Comparison of ENCODE assay signal across 21 cellular contexts in genomic region chr16:59611556-59611955, GRCh38.
"Had no signal": no experiment of that assay in that cellular context is flagged by ENCODE, and none has a peak within 500 bp of the region (broad histone marks: within the 10 kb centered on the region; RNA-seq: fewer than 3 reads in every experiment).

No MANE protein-coding gene starts in this region.

- H3K4me1 ChIP-seq: parathyroid adenoma, prostate gland, right atrium auricular region, suprapubic skin, transverse colon, upper lobe of right lung, uterus had no signal

- H3K27ac ChIP-seq: dorsolateral prefrontal cortex, esophagus muscularis mucosa, neural progenitor cell, parathyroid adenoma, prostate gland, right atrium auricular region, suprapubic skin, transverse colon, upper lobe of right lung, uterus had no signal

- H3K9me3 ChIP-seq: esophagus muscularis mucosa, prostate gland, right atrium auricular region, suprapubic skin, transverse colon, upper lobe of right lung, uterus had no signal

- H3K79me2 ChIP-seq: parathyroid adenoma had no signal

- H3K27me3 Mint-ChIP-seq: stimulated activated naive B cell treated with anti-CD40 and anti-IgM and Interleukin-4, amounts not matched to agents 10 μg/mL and 1 μg/mL and 100 μg/mL, for 72 hours; stimulated activated naive CD8-positive, alpha-beta T cell treated with anti-CD3 and anti-CD28 coated beads, Interleukin-15, Interleukin-2, amounts not matched to agents 100 ng/mL and 50 ng/mL, for 24 hours had no signal

- H3K4me2 ChIP-seq: neural progenitor cell had no signal

- H3K36me3 ChIP-seq: esophagus muscularis mucosa, neural progenitor cell, prostate gland, right atrium auricular region, suprapubic skin, transverse colon, upper lobe of right lung, uterus had no signal

- H3K27me3 ChIP-seq: dorsolateral prefrontal cortex, esophagus muscularis mucosa, neural progenitor cell, right atrium auricular region, suprapubic skin, transverse colon, upper lobe of right lung, uterus had no signal

- H3K4me3 ChIP-seq: dorsolateral prefrontal cortex, esophagus muscularis mucosa, lung, neural progenitor cell, prostate gland, right atrium auricular region, suprapubic skin, transverse colon, upper lobe of right lung, uterus had no signal

- H3K4me3 Mint-ChIP-seq: naive thymus-derived CD4-positive, alpha-beta T cell; nephron; neural progenitor cell; stimulated activated naive B cell treated with anti-CD40 and anti-IgM and Interleukin-4, amounts not matched to agents 10 μg/mL and 1 μg/mL and 100 μg/mL, for 72 hours; stimulated activated naive CD8-positive, alpha-beta T cell treated with anti-CD3 and anti-CD28 coated beads, Interleukin-15, Interleukin-2, amounts not matched to agents 100 ng/mL and 50 ng/mL, for 24 hours had no signal

- H3K9me3 Mint-ChIP-seq: nephron had no signal

- H3K4me1 Mint-ChIP-seq: naive thymus-derived CD4-positive, alpha-beta T cell; nephron; stimulated activated naive B cell treated with anti-CD40 and anti-IgM and Interleukin-4, amounts not matched to agents 10 μg/mL and 1 μg/mL and 100 μg/mL, for 72 hours had no signal

- FAIRE-seq: colon, kidney had no signal

- DNase-seq: dorsolateral prefrontal cortex; effector CD4-positive, alpha-beta T cell; foreskin melanocyte; kidney; mesenchymal stem cell; midbrain; naive thymus-derived CD4-positive, alpha-beta T cell; stimulated activated naive B cell treated with anti-CD40 and anti-IgM and Interleukin-4, amounts not matched to agents 10 μg/mL and 1 μg/mL and 100 μg/mL, for 72 hours; transverse colon; upper lobe of right lung; uterus had no signal

- H3K27ac Mint-ChIP-seq: naive thymus-derived CD4-positive, alpha-beta T cell; nephron; neural progenitor cell; stimulated activated naive B cell treated with anti-CD40 and anti-IgM and Interleukin-4, amounts not matched to agents 10 μg/mL and 1 μg/mL and 100 μg/mL, for 72 hours; stimulated activated naive CD8-positive, alpha-beta T cell treated with anti-CD3 and anti-CD28 coated beads, Interleukin-15, Interleukin-2, amounts not matched to agents 100 ng/mL and 50 ng/mL, for 24 hours had no signal

- H3K9ac ChIP-seq: neural progenitor cell, parathyroid adenoma had no signal

- H2AFZ ChIP-seq: neural progenitor cell, parathyroid adenoma had no signal

- H3K36me3 Mint-ChIP-seq: neural progenitor cell; stimulated activated naive B cell treated with anti-CD40 and anti-IgM and Interleukin-4, amounts not matched to agents 10 μg/mL and 1 μg/mL and 100 μg/mL, for 72 hours had no signal
